Comparison of ENCODE assay signal across 8 cellular contexts in genomic region chr12:47837190-47838171, GRCh38. TPM values are rescaled to one million over a fixed set of nuclear protein-coding genes. Genes with fewer than 3 reads are reported as not detected.
DNase-seq lines count a peak whose midpoint lies in the region; ATAC-seq and TF ChIP-seq lines count a peak whose summit lies in the region.

No MANE protein-coding gene starts in this region.

- no peak for TF ChIP-seq POLR2A in stomach (IDR thresholded peaks at IDR 0.05)

- no peak overlapping the region for H2AFZ ChIP-seq in GM23248

- no peaks in the 10 kb centered on the region for H4K20me1 ChIP-seq in GM23248 (ENCODE audit: insufficient read depth)

- H3K4me3 ChIP-seq in GM23248, result no peak overlapping the region
- no peak overlapping the region for H3K4me3 ChIP-seq in stomach

- in situ Hi-C loops in GM23248 (cut with MboI), result loop anchor here (5.0 to 10.0 kb wide), 2 partner anchors 53 to 125 kb away; no protein-coding TSS in a partner anchor

- H3K4me1 ChIP-seq in GM23248 (ENCODE audit: insufficient read depth) (peaks cover 5% of the 10 kb centered on the region; the same call in 1 of the 2 replicates), stomach (peaks cover 0 to 29% (median 16%) of the 10 kb centered on the region in 4 donors)

- peaks cover 14% of the 10 kb centered on the region; the same call in 1 of the 2 replicates for H3F3A ChIP-seq in GM23248 (ENCODE audit: insufficient read depth)

- H3K36me3 ChIP-seq in GM23248 (ENCODE audit: low read depth) (no peaks in the 10 kb centered on the region), stomach (no peaks in the 10 kb centered on the region)

- no peaks in the 10 kb centered on the region for H3K9me2 ChIP-seq in GM23248 (ENCODE audit: insufficient read depth)

- peak in 6 of 7 experiments; percentile 46 to 98 (median 94) for TF ChIP-seq CTCF in stomach (IDR thresholded peaks at IDR 0.05)

- no peaks in the 10 kb centered on the region for H3K27me3 ChIP-seq in GM23248 (replicated peaks; ENCODE audit: insufficient read depth)
- no peaks in the 10 kb centered on the region for H3K27me3 ChIP-seq in stomach

- H3K79me2 ChIP-seq in GM23248 (ENCODE audit: insufficient read depth), result no peaks in the 10 kb centered on the region

- intact Hi-C loops in stomach (cut with DNase I; ENCODE audit: low total_unique reads), result no loop called here

- H3K9me3 ChIP-seq in GM23248 (ENCODE audit: low read depth), result no peaks in the 10 kb centered on the region
- H3K9me3 ChIP-seq in stomach, result no peaks in the 10 kb centered on the region

- H3K27ac ChIP-seq in GM23248 (no peak overlapping the region), stomach (peak overlapping the region in 1 of 5 donors; percentile 3)

- TF ChIP-seq EP300 in stomach (IDR thresholded peaks at IDR 0.05), result no peak

- WGBS in GM23248 (ENCODE audit: low coverage in 1 of 2, low lambda C conversion rate in 2 of 2, missing lambda C conversion rate in 2 of 2), 2 experiments, result 52 to 53% methylated on average over 13 of the region's 13 CpGs
- 46 to 53% (median 52%) methylated on average over 13 of the region's 13 CpGs for WGBS in stomach, 5 donors

- DNase-seq in AG20443 (ENCODE audit: low spot score), result peak; percentile 77
- peak; percentile 75 for DNase-seq in GM23248
- DNase-seq in NCI-H2196 treated with DMSO at 0.1 percent for 48 hours (lab: John Stamatoyannopoulos, UW; ENCODE audit: unreplicated experiment), result peak; percentile 32
- peak; percentile 67 for DNase-seq in activated CD4-positive, alpha-beta T cell treated with anti-CD3 and anti-CD28 coated beads, Interleukin-2, amount 50 U/mL, for 1 hour
- peak; percentile 83 for DNase-seq in ecto neural progenitor cell (ENCODE audit: low spot score)
- peak; percentile 84 to 85 for DNase-seq in lung microvascular endothelial cell (ENCODE audit: low read depth in 2 of 2)
- DNase-seq in stomach, result peak; percentile 79

- H3K9ac ChIP-seq in GM23248, result no peak overlapping the region

- no peak overlapping the region for H3K4me2 ChIP-seq in GM23248 (ENCODE audit: unreplicated experiment)

- no peak for ATAC-seq in HG02973 (IDR thresholded peaks at IDR 0.05; ENCODE audit: unreplicated experiment)

RNA-seq across cellular contexts. Expression of gene HDAC7, which starts 17.8 kb away (rescaled TPM):
- total RNA-seq in GM23248 (2014; rRNA removed; shearing (Covaris generic)), result 62.9 and 72.3 TPM in 2 replicates
- 45.3 and 46.2 TPM in 2 replicates for polyA plus RNA-seq in GM23248 (2016; fragmentation: Nextera tagmentation; extraction: Ambion mirVana)
- 30.5 and 31.7 TPM in 2 replicates for total RNA-seq in lung microvascular endothelial cell
- 100 to 1,000 TPM in 2 of 5 donors, 10 to 100 TPM in 3; 32.1 to 313 (median 66.5) TPM for total RNA-seq in stomach
- 10 to 100 TPM; 22.8 to 30.7 (median 28.6) TPM for polyA plus RNA-seq in stomach

Comparison
In these comparisons a context has a peak if more than half of its experiments do, and no peak if none do; other contexts are left out.
1. DNase-seq: peak in every context shown above with its lines; median percentile 84 in lung microvascular endothelial cell; 83 in ecto neural progenitor cell; 79 in stomach; 77 in AG20443; 75 in GM23248; 67 in activated CD4-positive, alpha-beta T cell treated with anti-CD3 and anti-CD28 coated beads, Interleukin-2, amount 50 U/mL, for 1 hour; 32 in NCI-H2196 treated with DMSO at 0.1 percent for 48 hours.